8 cellular contexts compared by ENCODE assay signal in genomic region chr1:220094016-220094911, GRCh38. TPM values are rescaled to one million over a fixed set of nuclear protein-coding genes. Genes with fewer than 3 reads are reported as not detected.
DNase-seq lines count a peak whose midpoint lies in the region; ATAC-seq and TF ChIP-seq lines count a peak whose summit lies in the region.

Gene IARS2 (plus strand): TSS chr1:220094132. CDS start chr1:220094217, 85 bp downstream.

- TF ChIP-seq CTCF in Loucy (conservative IDR thresholded peaks at IDR 0.05; ENCODE audit: low read length) (no peak), parathyroid adenoma (IDR thresholded peaks at IDR 0.05) (no peak), tibial artery (IDR thresholded peaks at IDR 0.05) (no peak)

- H3K4me1 Mint-ChIP-seq in activated naive CD8-positive, alpha-beta T cell (ENCODE audit: low read depth) = peaks cover 34% of the 10 kb centered on the region

- peak; percentile 96 for ATAC-seq in Right ventricle myocardium inferior

- peaks cover 40% of the 10 kb centered on the region for H3K79me2 ChIP-seq in Loucy (ENCODE audit: insufficient read depth, low read length)
- H3K79me2 ChIP-seq in parathyroid adenoma = no peaks in the 10 kb centered on the region

- peak within 1 kb of the TSS; percentile 91 for H3K9ac ChIP-seq in Loucy (ENCODE audit: low read depth, low read length, poor library complexity, severe bottlenecking)
- H3K9ac ChIP-seq in parathyroid adenoma = peak within 1 kb of the TSS; percentile 46

- no peaks in the 10 kb centered on the region for H3K36me3 ChIP-seq in Loucy (ENCODE audit: insufficient read depth, low read length)
- H3K36me3 ChIP-seq in parathyroid adenoma (ENCODE audit: control insufficient read depth, insufficient read depth, low read length) = no peaks in the 10 kb centered on the region
- peaks cover 13 to 26% (median 21%) of the 10 kb centered on the region in 3 donors for H3K36me3 ChIP-seq in tibial artery

- H3K4me2 ChIP-seq in Loucy (ENCODE audit: low read depth, low read length, poor library complexity, severe bottlenecking) (peak within 1 kb of the TSS; percentile 75), parathyroid adenoma (ENCODE audit: low read length) (peak within 1 kb of the TSS; percentile 96)

- H3K27ac Mint-ChIP-seq in activated naive CD8-positive, alpha-beta T cell = peak within 1 kb of the TSS; percentile 16

- in situ Hi-C loops in G401 (cut with HindIII; ENCODE audit: low sequenced_read_pairs) = no loop called here

- H3K4me3 Mint-ChIP-seq in activated naive CD8-positive, alpha-beta T cell = peak within 1 kb of the TSS; percentile 84

- H2AFZ ChIP-seq in Loucy (ENCODE audit: low read length) = peak within 1 kb of the TSS; percentile 99
- peak within 1 kb of the TSS; percentile 94 for H2AFZ ChIP-seq in parathyroid adenoma

- no peaks in the 10 kb centered on the region for H3K9me2 ChIP-seq in Loucy (replicated peaks; ENCODE audit: low read depth, low read length)

- peak within 1 kb of the TSS; percentile 99 for H3K4me3 ChIP-seq in Loucy (ENCODE audit: low read length, poor library complexity, severe bottlenecking)
- H3K4me3 ChIP-seq in parathyroid adenoma (ENCODE audit: low read depth, low read length) = peak within 1 kb of the TSS; percentile 82
- peak within 1 kb of the TSS; percentile 72 to 87 for H3K4me3 ChIP-seq in tibial artery

- DNase-seq in G401 (ENCODE audit: low spot score) (peak; percentile 85), H4 (ENCODE audit: low spot score) (peak; percentile 61), SKM-1 (lab: John Stamatoyannopoulos, UW; ENCODE audit: unreplicated experiment) (peak; percentile 78), Right ventricle myocardium inferior (ENCODE audit: missing footprints) (peak; percentile 94), tibial artery (peak; percentile 86 to 92)

- H3F3A ChIP-seq in Loucy (ENCODE audit: low read depth) = no peaks in the 10 kb centered on the region; the same call in 1 of the 2 replicates

- H3K4me1 ChIP-seq in Loucy (ENCODE audit: insufficient read depth, low read length, poor library complexity, severe bottlenecking) (peaks cover 22% of the 10 kb centered on the region), parathyroid adenoma (no peaks in the 10 kb centered on the region), tibial artery (peaks cover 0 to 15% (median 11%) of the 10 kb centered on the region in 4 donors)

- H3K27me3 Mint-ChIP-seq in activated naive CD8-positive, alpha-beta T cell = no peaks in the 10 kb centered on the region

- peaks cover 17% of the 10 kb centered on the region for H4K20me1 ChIP-seq in Loucy (ENCODE audit: insufficient read depth, low read length, poor library complexity, severe bottlenecking)

- H3K9me3 ChIP-seq in Loucy (ENCODE audit: insufficient read depth, low read depth, low read length) = no peaks in the 10 kb centered on the region
- no peaks in the 10 kb centered on the region for H3K9me3 ChIP-seq in parathyroid adenoma (ENCODE audit: control insufficient read depth, low read length)
- no peaks in the 10 kb centered on the region for H3K9me3 ChIP-seq in tibial artery

- peak within 1 kb of the TSS; percentile 75 for H3K27ac ChIP-seq in parathyroid adenoma
- H3K27ac ChIP-seq in tibial artery = peak within 1 kb of the TSS; percentile 83 to 89

- H3K27me3 ChIP-seq in Loucy (ENCODE audit: insufficient read depth, low read length, poor library complexity, severe bottlenecking) = no peaks in the 10 kb centered on the region
- no peaks in the 10 kb centered on the region for H3K27me3 ChIP-seq in parathyroid adenoma (ENCODE audit: control insufficient read depth, insufficient read depth, low read length)
- H3K27me3 ChIP-seq in tibial artery = no peaks in the 10 kb centered on the region

- H3K9me3 Mint-ChIP-seq in activated naive CD8-positive, alpha-beta T cell (ENCODE audit: low read depth) = no peaks in the 10 kb centered on the region

- peaks cover 4% of the 10 kb centered on the region for H3K36me3 Mint-ChIP-seq in activated naive CD8-positive, alpha-beta T cell

- intact Hi-C loops in Right ventricle myocardium inferior (cut with DNase I) (loop anchor here (2.0 kb wide), 1 partner anchor 47 kb away; the partner anchor contains the start of gene EPRS1), tibial artery (cut with DNase I; ENCODE audit: low total_unique reads) (loop anchor here (5.0 kb wide), 1 partner anchor 47 kb away; the partner anchor contains the start of gene EPRS1)

RNA-seq across cellular contexts. Expression of gene IARS2, which starts in this region (rescaled TPM):
- total RNA-seq in G401 (2014; rRNA removed; shearing (Covaris generic)) = 130 and 147 TPM in 2 replicates
- total RNA-seq in H4 (2014; rRNA removed; shearing (Covaris generic)) = 84.1 and 95.4 TPM in 2 replicates
- 82.3 TPM for total RNA-seq in Right ventricle myocardium inferior

Comparison
In these comparisons a context has a peak if more than half of its experiments do, and no peak if none do; other contexts are left out.
1. Peak in every context shown above with its lines: DNase-seq, ATAC-seq, H3K4me3 ChIP-seq and H3K27ac ChIP-seq.